17 cellular contexts compared by ENCODE assay signal in genomic region chr3:50112462-50112861, GRCh38. TPM values are rescaled to one million over a fixed set of nuclear protein-coding genes. Genes with fewer than 3 reads are reported as not detected.
DNase-seq lines count a peak whose midpoint lies in the region; ATAC-seq, FAIRE-seq and TF ChIP-seq lines count a peak whose summit lies in the region.
"Had no signal": no experiment of that assay in that cellular context is flagged by ENCODE, and none has a peak within 500 bp of the region (broad histone marks: within the 10 kb centered on the region; RNA-seq: fewer than 3 reads in every experiment).

No MANE protein-coding gene starts in this region.

- H3K9ac ChIP-seq in Karpas-422 (ENCODE audit: low read length) (no peak overlapping the region), HepG2 (ENCODE audit: insufficient read depth, low read depth, low read length) (no peak overlapping the region)

- no peak for TF ChIP-seq RAD21 in HepG2 (CRISPR knock-in tag; IDR thresholded peaks at IDR 0.05)

- H3K4me3 ChIP-seq in Karpas-422 (ENCODE audit: low read length) (no peak overlapping the region), HepG2 (replicated peaks in 1 of 3; ENCODE audit: insufficient read depth in 1 of 3, low read depth in 2 of 3, low read length in 3 of 3) (no peak overlapping the region), upper lobe of left lung (no peak overlapping the region)
- H3K4me3 ChIP-seq: esophagus squamous epithelium, Peyer's patch had no signal

- TF ChIP-seq POLR2A in HepG2 (IDR thresholded peaks at IDR 0.05; ENCODE audit: insufficient read depth in 1 of 2, low read depth in 2 of 2, low read length in 2 of 2) = no peak
- no peak for TF ChIP-seq POLR2A in upper lobe of left lung (IDR thresholded peaks at IDR 0.05)

- H3K9me2 ChIP-seq in Karpas-422 (replicated peaks; ENCODE audit: insufficient read depth, low read length) = no peaks in the 10 kb centered on the region

- H3K36me3 ChIP-seq in Karpas-422 (ENCODE audit: insufficient read depth, low read length) = peaks cover 67% of the 10 kb centered on the region
- peaks cover 51 to 94% of the 10 kb centered on the region in 2 experiments for H3K36me3 ChIP-seq in HepG2 (replicated peaks in 1 of 2; ENCODE audit: control insufficient read depth in 1 of 2, insufficient read depth in 2 of 2, low read length in 2 of 2)
- peaks cover 93 to 100% (median 97%) of the 10 kb centered on the region in 4 donors for H3K36me3 ChIP-seq in upper lobe of left lung

- CTCF ChIA-PET in HepG2 (lab: Yijun Ruan, JAX; ENCODE audit: low intra/inter-chr PET ratio, low total read pairs) = no interaction called here

- TF ChIP-seq EP300 in HepG2 (IDR thresholded peaks at IDR 0.05; ENCODE audit: low read depth in 2 of 2, low read length in 2 of 2) (no peak), HepG2 (CRISPR knock-in tag; IDR thresholded peaks at IDR 0.05; ENCODE audit: borderline replicate concordance) (no peak), upper lobe of left lung (IDR thresholded peaks at IDR 0.05) (no peak)

- intact Hi-C loops in HepG2 (cut with micrococcal nuclease; ENCODE audit: unreplicated experiment) = no loop called here

- 98% methylated on average over 3 of the region's 3 CpGs for WGBS in HepG2 (ENCODE audit: low lambda C conversion rate)
- WGBS in upper lobe of left lung, 2 donors = 89 to 92% methylated on average over 3 of the region's 3 CpGs

- no peak overlapping the region for H3K27ac ChIP-seq in Karpas-422 (ENCODE audit: low read length)
- H3K27ac ChIP-seq in HepG2 (ENCODE audit: extremely low read length, insufficient read depth, low read length) = no peak overlapping the region
- no peak overlapping the region for H3K27ac ChIP-seq in upper lobe of left lung
- H3K27ac ChIP-seq: esophagus squamous epithelium, Peyer's patch had no signal

- FAIRE-seq in HepG2 (lab: Jason Lieb, UNC) = no peak
- FAIRE-seq: GM18507 had no signal

- no peaks in the 10 kb centered on the region for H3K27me3 ChIP-seq in Karpas-422 (ENCODE audit: low read length)
- H3K27me3 ChIP-seq in HepG2 (ENCODE audit: control insufficient read depth in 1 of 2, insufficient read depth in 2 of 2, low read length in 2 of 2) = no peaks in the 10 kb centered on the region
- no peaks in the 10 kb centered on the region for H3K27me3 ChIP-seq in upper lobe of left lung
- H3K27me3 ChIP-seq: esophagus squamous epithelium, Peyer's patch had no signal

- H3K4me1 ChIP-seq in Karpas-422 (ENCODE audit: low read length) (peaks cover 20% of the 10 kb centered on the region), HepG2 (ENCODE audit: insufficient read depth, low read length) (no peaks in the 10 kb centered on the region), upper lobe of left lung (no peaks in the 10 kb centered on the region)
- H3K4me1 ChIP-seq: esophagus squamous epithelium, Peyer's patch had no signal

- H3K9me3 ChIP-seq in Karpas-422 (ENCODE audit: low read length) (no peaks in the 10 kb centered on the region), HepG2 (ENCODE audit: low read length) (no peaks in the 10 kb centered on the region), upper lobe of left lung (no peaks in the 10 kb centered on the region)
- H3K9me3 ChIP-seq: esophagus squamous epithelium, Peyer's patch had no signal

- H4K20me1 ChIP-seq in Karpas-422 (ENCODE audit: insufficient read depth, low read depth, low read length) = peaks cover 24% of the 10 kb centered on the region
- no peaks in the 10 kb centered on the region for H4K20me1 ChIP-seq in HepG2 (ENCODE audit: insufficient read depth, low read length)

- ATAC-seq in HepG2 (peak; percentile 46; the same call in 2 of the 3 replicates), GM18858 (IDR thresholded peaks at IDR 0.05; ENCODE audit: unreplicated experiment) (no peak), HG03097 (IDR thresholded peaks at IDR 0.05; ENCODE audit: low FRiP score, unreplicated experiment) (no peak), upper lobe of left lung (ENCODE audit: low FRiP score in 2 of 2) (no peak)
- ATAC-seq: activated T-cell treated with anti-CD3 and anti-CD28 coated beads, Interleukin-2, amount 50 U/mL, for 4 hours had no signal

- TF ChIP-seq CTCF in HepG2 (CRISPR knock-in tag; IDR thresholded peaks at IDR 0.05) (no peak), upper lobe of left lung (IDR thresholded peaks at IDR 0.05) (no peak)

- H3K79me2 ChIP-seq in Karpas-422 (ENCODE audit: low read length) = peaks cover 4% of the 10 kb centered on the region; the same call in 1 of the 2 replicates
- no peaks in the 10 kb centered on the region for H3K79me2 ChIP-seq in HepG2 (ENCODE audit: insufficient read depth, low read length)

- H3K4me2 ChIP-seq in Karpas-422 (ENCODE audit: low read depth, low read length, poor library complexity, severe bottlenecking) = no peak overlapping the region
- no peak overlapping the region for H3K4me2 ChIP-seq in HepG2 (ENCODE audit: low read depth, low read length)

- POLR2A ChIA-PET in HepG2 (lab: Yijun Ruan, JAX) = no interaction called here

- DNase-seq in NCI-H146 (lab: John Stamatoyannopoulos, UW) = peak; percentile 21
- DNase-seq in NCI-H146 treated with DMSO at 0.1 percent for 48 hours (lab: John Stamatoyannopoulos, UW; ENCODE audit: unreplicated experiment) = no peak
- peak; percentile 77 for DNase-seq in Karpas-422
- DNase-seq in amniotic epithelial cell (ENCODE audit: low read depth) = peak; percentile 29
- DNase-seq in HepG2 (ENCODE audit: low spot score) = no peak
- no peak for DNase-seq in upper lobe of left lung
- DNase-seq: activated CD4-positive, alpha-beta T cell treated with anti-CD3 and anti-CD28 coated beads for 48 hours; activated T-cell treated with anti-CD3 and anti-CD28 coated beads, Interleukin-2, amount 50 U/mL, for 4 hours; CD8-positive, alpha-beta memory T cell; esophagus squamous epithelium; KBM-7; NCI-H1930; T-helper 2 cell had no signal

- in situ Hi-C loops in HepG2 (cut with HindIII; ENCODE audit: extremely low pct_ligation_motif_present, low pct_unique_long_range_greater_than_20kb) = no loop called here

- no peak overlapping the region for H2AFZ ChIP-seq in Karpas-422 (ENCODE audit: low read length)
- H2AFZ ChIP-seq in HepG2 (ENCODE audit: low read length) = no peak overlapping the region

- BruUV-seq in HepG2 (replicated peaks; lab: Mats Ljungman, UMichigan) = no TSS peak

TF ChIP-seq in HepG2, 621 proteins besides CTCF, POLR2A, EP300 and RAD21 (continues in another document):
- TF ChIP-seq PPARG (CRISPR knock-in tag; conservative IDR thresholded peaks at IDR 0.05) (no peak), HDAC2 (CRISPR knock-in tag; IDR thresholded peaks at IDR 0.05) (no peak), MATR3 (CRISPR knock-in tag; IDR thresholded peaks at IDR 0.05) (no peak)

RNA-seq across cellular contexts. Expression of gene RBM5, which starts 23.7 kb away (rescaled TPM):
- total RNA-seq in Karpas-422 (2014; rRNA removed; shearing (Covaris generic); ENCODE audit: low replicate concordance) = 179 and 239 TPM in 2 replicates
- total RNA-seq in HepG2 (2016; rRNA removed; fragmentation: Illumina TruSeq; extraction: Trizol) = 65.0 and 106 TPM in 2 replicates
- total RNA-seq in HepG2 (2016; cell fraction: cytosol; rRNA removed; fragmentation: Illumina TruSeq; extraction: Trizol; ENCODE audit: low read depth) = 28.2 and 29.4 TPM in 2 replicates
- total RNA-seq in HepG2 (2016; cell fraction: insoluble cytoplasmic fraction; rRNA removed; fragmentation: Illumina TruSeq; extraction: Trizol) = 57.8 and 102 TPM in 2 replicates
- total RNA-seq in HepG2 (2016; cell fraction: membrane; rRNA removed; fragmentation: Illumina TruSeq; extraction: Trizol) = 21.6 and 27.7 TPM in 2 replicates
- total RNA-seq in HepG2 (2016; cell fraction: nucleus; rRNA removed; fragmentation: Illumina TruSeq; extraction: Trizol) = 176 and 216 TPM in 2 replicates
- polyA plus RNA-seq in HepG2 (2011; rRNA removed) = 204 and 254 TPM in 2 replicates
- 65.2 and 69.9 TPM in 2 replicates for polyA plus RNA-seq in HepG2 (2011; cell fraction: cytosol; rRNA removed)
- 615 and 653 TPM in 2 replicates for polyA plus RNA-seq in HepG2 (2011; cell fraction: nucleus; rRNA removed)
- polyA plus RNA-seq in HepG2 (2012) = 78.9 and 117 TPM in 2 replicates
- polyA plus RNA-seq in HepG2 (2016; cell fraction: cytosol; fragmentation: Illumina TruSeq; extraction: Trizol; ENCODE audit: low read depth) = 2.8 and 3.1 TPM in 2 replicates
- polyA plus RNA-seq in HepG2 (2016; cell fraction: insoluble cytoplasmic fraction; fragmentation: Illumina TruSeq; extraction: Trizol; ENCODE audit: low read depth) = 44.4 and 46.1 TPM in 2 replicates
- 4.0 and 7.3 TPM in 2 replicates for polyA plus RNA-seq in HepG2 (2016; cell fraction: membrane; fragmentation: Illumina TruSeq; extraction: Trizol; ENCODE audit: low read depth)
- polyA plus RNA-seq in HepG2 (2016; cell fraction: nucleus; fragmentation: Illumina TruSeq; extraction: Trizol; ENCODE audit: insufficient read depth, low read depth) = 371 and 412 TPM in 2 replicates
- 201 and 212 TPM in 2 replicates for polyA minus RNA-seq in HepG2 (2011; rRNA and poly(A)+ RNA removed; ENCODE audit: low replicate concordance)
- 50.6 and 64.3 TPM in 2 replicates for polyA minus RNA-seq in HepG2 (2011; cell fraction: cytosol; rRNA and poly(A)+ RNA removed)
- polyA minus RNA-seq in HepG2 (2011; cell fraction: nucleus; rRNA and poly(A)+ RNA removed) = 340 and 438 TPM in 2 replicates
- 100 to 1,000 TPM; 130 to 713 (median 189) TPM for total RNA-seq in upper lobe of left lung

RNA-seq across cellular contexts. Expression of gene SEMA3F, which starts 42.7 kb away (rescaled TPM):
- total RNA-seq in Karpas-422 (2014; rRNA removed; shearing (Covaris generic); ENCODE audit: low replicate concordance) = not detected in 2 replicates
- total RNA-seq in HepG2 (2016; rRNA removed; fragmentation: Illumina TruSeq; extraction: Trizol) = 3.6 and 7.6 TPM in 2 replicates
- total RNA-seq in HepG2 (2016; cell fraction: cytosol; rRNA removed; fragmentation: Illumina TruSeq; extraction: Trizol; ENCODE audit: low read depth) = 1.5 and 1.7 TPM in 2 replicates
- total RNA-seq in HepG2 (2016; cell fraction: insoluble cytoplasmic fraction; rRNA removed; fragmentation: Illumina TruSeq; extraction: Trizol) = 3.6 and 8.8 TPM in 2 replicates
- total RNA-seq in HepG2 (2016; cell fraction: membrane; rRNA removed; fragmentation: Illumina TruSeq; extraction: Trizol) = 4.9 and 5.4 TPM in 2 replicates
- total RNA-seq in HepG2 (2016; cell fraction: nucleus; rRNA removed; fragmentation: Illumina TruSeq; extraction: Trizol) = 8.8 and 9.1 TPM in 2 replicates
- 14.8 and 17.2 TPM in 2 replicates for polyA plus RNA-seq in HepG2 (2011; rRNA removed)
- polyA plus RNA-seq in HepG2 (2011; cell fraction: cytosol; rRNA removed) = 13.5 and 13.7 TPM in 2 replicates
- polyA plus RNA-seq in HepG2 (2011; cell fraction: nucleus; rRNA removed) = 22.1 and 33.2 TPM in 2 replicates
- 9.5 and 12.9 TPM in 2 replicates for polyA plus RNA-seq in HepG2 (2012)
- polyA plus RNA-seq in HepG2 (2016; cell fraction: cytosol; fragmentation: Illumina TruSeq; extraction: Trizol; ENCODE audit: low read depth) = 2.0 and 2.5 TPM in 2 replicates
- polyA plus RNA-seq in HepG2 (2016; cell fraction: insoluble cytoplasmic fraction; fragmentation: Illumina TruSeq; extraction: Trizol; ENCODE audit: low read depth) = 6.6 and 7.1 TPM in 2 replicates
- polyA plus RNA-seq in HepG2 (2016; cell fraction: membrane; fragmentation: Illumina TruSeq; extraction: Trizol; ENCODE audit: low read depth) = 5.8 and 6.2 TPM in 2 replicates
- polyA plus RNA-seq in HepG2 (2016; cell fraction: nucleus; fragmentation: Illumina TruSeq; extraction: Trizol; ENCODE audit: insufficient read depth, low read depth) = 22.2 and 24.9 TPM in 2 replicates
- 63.3 and 65.7 TPM in 2 replicates for polyA minus RNA-seq in HepG2 (2011; rRNA and poly(A)+ RNA removed; ENCODE audit: low replicate concordance)
- polyA minus RNA-seq in HepG2 (2011; cell fraction: cytosol; rRNA and poly(A)+ RNA removed) = 14.4 and 15.7 TPM in 2 replicates
- 7.2 and 9.3 TPM in 2 replicates for polyA minus RNA-seq in HepG2 (2011; cell fraction: nucleus; rRNA and poly(A)+ RNA removed)
- 10 to 100 TPM in 5 of 6 donors, 1 to 10 TPM in 1; 4.2 to 76.0 (median 27.5) TPM for total RNA-seq in upper lobe of left lung
- total RNA-seq: CD8-positive, alpha-beta memory T cell had no signal
- polyA plus RNA-seq: CD8-positive, alpha-beta memory T cell had no signal

Comparison
In these comparisons a context has a peak if more than half of its experiments do, and no peak if none do; other contexts are left out.
1. DNase-seq: peak in NCI-H146 (single experiment), Karpas-422 (single experiment) and amniotic epithelial cell (single experiment); none in NCI-H146 treated with DMSO at 0.1 percent for 48 hours (single experiment), HepG2 (single experiment) and upper lobe of left lung (0 of 2).